Comparison of ENCODE assay signal across 19 cellular contexts in the genomic region with DNA sequence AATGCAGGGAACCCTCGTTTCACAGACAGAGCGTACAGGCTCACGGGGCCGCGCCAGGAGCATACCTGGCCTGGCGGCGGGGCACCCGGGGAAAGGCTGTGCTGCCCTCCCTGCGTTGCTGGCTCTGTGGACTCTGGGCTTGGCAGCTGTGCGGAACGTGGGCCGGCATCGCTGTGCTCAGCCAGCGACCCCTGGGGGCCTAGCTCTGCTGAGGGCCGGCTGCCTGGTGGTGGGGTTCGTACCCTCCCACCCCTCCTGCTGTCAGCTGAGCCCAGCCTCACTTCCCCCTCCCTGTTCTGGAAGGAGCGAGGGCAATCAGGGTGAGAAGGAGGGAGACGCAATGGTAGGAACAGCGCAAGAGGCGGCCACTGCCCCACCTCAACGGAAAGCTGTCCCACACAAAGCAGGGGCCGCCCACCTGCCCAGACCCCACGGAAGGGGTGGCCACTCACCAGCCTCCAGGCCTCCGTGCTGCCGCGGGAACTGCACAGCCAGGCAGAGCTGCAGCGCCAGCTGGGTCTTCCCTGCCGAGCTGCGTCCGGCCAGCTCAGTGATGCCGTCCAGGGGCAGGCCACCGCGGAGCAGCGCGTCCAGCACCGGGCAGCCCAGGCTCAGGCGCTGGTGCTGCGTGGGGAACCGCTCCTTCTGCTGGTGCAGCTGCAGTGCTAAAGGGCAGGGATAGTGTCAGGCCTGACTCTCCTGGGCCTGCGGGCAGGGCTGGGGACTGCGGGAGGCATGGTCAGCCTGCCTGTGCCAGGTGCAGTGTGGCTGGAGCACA. TPM values are rescaled to one million over a fixed set of nuclear protein-coding genes. Genes with fewer than 3 reads are reported as not detected.
DNase-seq lines count a peak whose midpoint lies in the region; ATAC-seq, FAIRE-seq and TF ChIP-seq lines count a peak whose summit lies in the region.
"Had no signal": no experiment of that assay in that cellular context is flagged by ENCODE, and none has a peak within 500 bp of the region (broad histone marks: within the 10 kb centered on the region; RNA-seq: fewer than 3 reads in every experiment).

No MANE protein-coding gene starts in this region.

- no peak overlapping the region for H3K9ac ChIP-seq in HepG2 (ENCODE audit: insufficient read depth, low read depth, low read length)
- H3K9ac ChIP-seq: KMS-11 had no signal

- TF ChIP-seq POLR2A in HepG2 (IDR thresholded peaks at IDR 0.05; ENCODE audit: insufficient read depth in 1 of 2, low read depth in 2 of 2, low read length in 2 of 2) (no peak), right lobe of liver (IDR thresholded peaks at IDR 0.05) (no peak)

- peak overlapping the region; percentile 38 for H3K27ac Mint-ChIP-seq in endothelial cell (ENCODE audit: unreplicated experiment)
- H3K27ac Mint-ChIP-seq in nephron progenitor cell: peak overlapping the region; percentile 61
- no peak overlapping the region for H3K27ac Mint-ChIP-seq in activated CD4-positive, alpha-beta T cell treated with anti-CD3 and anti-CD28 coated beads for 36 hours

- H3K27me3 ChIP-seq in HepG2 (ENCODE audit: control insufficient read depth in 1 of 2, insufficient read depth in 2 of 2, low read length in 2 of 2) (no peaks in the 10 kb centered on the region; a peak in 1 of 5 replicates), right lobe of liver (no peaks in the 10 kb centered on the region), aorta (ENCODE audit: control insufficient read depth in 1 of 2, insufficient read depth in 2 of 2, low read length in 1 of 2) (no peaks in the 10 kb centered on the region), PC-9 (ENCODE audit: insufficient read depth, low read depth) (no peaks in the 10 kb centered on the region)
- H3K27me3 ChIP-seq: SJCRH30 had no signal

- POLR2A ChIA-PET in HepG2 (lab: Yijun Ruan, JAX): no interaction called here
- POLR2A ChIA-PET in activated CD4-positive, alpha-beta T cell treated with anti-CD3 and anti-CD28 coated beads for 36 hours (lab: Charles Lee): interaction anchor here (1.1 kb wide), 1 partner anchor 9 kb away, joined by 3 read pairs; a partner anchor contains a TSS
- POLR2A ChIA-PET in PC-9 (lab: Charles Lee; ENCODE audit: unreplicated experiment): no interaction called here

- in situ Hi-C loops in HepG2 (cut with HindIII; ENCODE audit: extremely low pct_ligation_motif_present, low pct_unique_long_range_greater_than_20kb): no loop called here

- no peak for TF ChIP-seq CTCF in HepG2 (CRISPR knock-in tag; IDR thresholded peaks at IDR 0.05)
- TF ChIP-seq CTCF in right lobe of liver (IDR thresholded peaks at IDR 0.05): no peak
- TF ChIP-seq CTCF in endothelial cell (IDR thresholded peaks at IDR 0.05; ENCODE audit: unreplicated experiment): no peak
- no peak for TF ChIP-seq CTCF in nephron progenitor cell (IDR thresholded peaks at IDR 0.05)
- TF ChIP-seq CTCF in PC-9 (conservative IDR thresholded peaks at IDR 0.05): no peak

- H3K36me3 Mint-ChIP-seq in endothelial cell (ENCODE audit: low read depth, unreplicated experiment) (peaks cover 30% of the 10 kb centered on the region), nephron progenitor cell (ENCODE audit: low read depth) (peaks cover 33% of the 10 kb centered on the region)
- H3K36me3 Mint-ChIP-seq in activated CD4-positive, alpha-beta T cell treated with anti-CD3 and anti-CD28 coated beads for 36 hours (ENCODE audit: low read depth): peaks cover 37% of the 10 kb centered on the region

- H3K4me2 ChIP-seq in HepG2 (ENCODE audit: low read depth, low read length) (no peak overlapping the region), PC-9 (no peak overlapping the region)
- H3K4me2 ChIP-seq: A549, KMS-11 had no signal

- H3K9me3 ChIP-seq in HepG2 (ENCODE audit: low read length): no peaks in the 10 kb centered on the region
- no peaks in the 10 kb centered on the region for H3K9me3 ChIP-seq in right lobe of liver
- no peaks in the 10 kb centered on the region for H3K9me3 ChIP-seq in aorta (ENCODE audit: control insufficient read depth, low read length)
- no peaks in the 10 kb centered on the region for H3K9me3 ChIP-seq in PC-9 (ENCODE audit: insufficient read depth, low read depth)
- H3K9me3 ChIP-seq: A549, SJCRH30 had no signal

- no peak for FAIRE-seq in HepG2 (lab: Jason Lieb, UNC)
- FAIRE-seq: A549 had no signal

- peaks cover 65% of the 10 kb centered on the region for H3F3A ChIP-seq in PC-9 (ENCODE audit: insufficient read depth, low read depth)

- H3K4me1 Mint-ChIP-seq in endothelial cell (ENCODE audit: unreplicated experiment): peaks cover 44% of the 10 kb centered on the region
- H3K4me1 Mint-ChIP-seq in nephron progenitor cell: peaks cover 44% of the 10 kb centered on the region
- H3K4me1 Mint-ChIP-seq in activated CD4-positive, alpha-beta T cell treated with anti-CD3 and anti-CD28 coated beads for 36 hours: peaks cover 2% of the 10 kb centered on the region

- H3K9me3 Mint-ChIP-seq in endothelial cell (ENCODE audit: unreplicated experiment) (no peaks in the 10 kb centered on the region), nephron progenitor cell (no peaks in the 10 kb centered on the region)
- no peaks in the 10 kb centered on the region for H3K9me3 Mint-ChIP-seq in activated CD4-positive, alpha-beta T cell treated with anti-CD3 and anti-CD28 coated beads for 36 hours (ENCODE audit: low read depth)

- 99% methylated on average over 15 of the region's 41 CpGs for WGBS in HepG2 (ENCODE audit: low lambda C conversion rate)
- WGBS in right lobe of liver (ENCODE audit: insufficient coverage, low coverage, low lambda C conversion rate, missing lambda C conversion rate): 87% methylated on average over 3 of the region's 41 CpGs
- 86 to 88% methylated on average over 41 of the region's 41 CpGs for WGBS in aorta, 2 donors

- no peak for TF ChIP-seq RAD21 in HepG2 (CRISPR knock-in tag; IDR thresholded peaks at IDR 0.05)

- H3K36me3 ChIP-seq in HepG2 (replicated peaks in 1 of 2; ENCODE audit: control insufficient read depth in 1 of 2, insufficient read depth in 2 of 2, low read length in 2 of 2) (peaks cover 7 to 42% of the 10 kb centered on the region in 2 experiments; a peak in 3 of 5 replicates), right lobe of liver (peaks cover 0 to 5% (median 0%) of the 10 kb centered on the region in 4 donors), aorta (ENCODE audit: control insufficient read depth in 1 of 2, insufficient read depth in 2 of 2, low read length in 1 of 2) (peaks cover 0 to 3% of the 10 kb centered on the region in 2 donors), PC-9 (ENCODE audit: low read depth) (peaks cover 21% of the 10 kb centered on the region; the same call in 1 of the 2 replicates)

- H3K27me3 Mint-ChIP-seq in endothelial cell (ENCODE audit: unreplicated experiment): peaks cover 44% of the 10 kb centered on the region
- H3K27me3 Mint-ChIP-seq in nephron progenitor cell (ENCODE audit: low read depth, poor library complexity): no peaks in the 10 kb centered on the region
- H3K27me3 Mint-ChIP-seq in activated CD4-positive, alpha-beta T cell treated with anti-CD3 and anti-CD28 coated beads for 36 hours: no peaks in the 10 kb centered on the region

- TF ChIP-seq EP300 in HepG2 (IDR thresholded peaks at IDR 0.05; ENCODE audit: low read depth in 2 of 2, low read length in 2 of 2) (no peak), HepG2 (CRISPR knock-in tag; IDR thresholded peaks at IDR 0.05; ENCODE audit: borderline replicate concordance) (no peak)

- H3K4me3 Mint-ChIP-seq in endothelial cell (ENCODE audit: unreplicated experiment) (no peak overlapping the region), nephron progenitor cell (no peak overlapping the region)
- no peak overlapping the region for H3K4me3 Mint-ChIP-seq in activated CD4-positive, alpha-beta T cell treated with anti-CD3 and anti-CD28 coated beads for 36 hours

- no peaks in the 10 kb centered on the region for H3K79me2 ChIP-seq in HepG2 (ENCODE audit: insufficient read depth, low read length)
- H3K79me2 ChIP-seq in PC-9 (ENCODE audit: low read depth): no peaks in the 10 kb centered on the region

- H3K9me2 ChIP-seq in PC-9 (ENCODE audit: insufficient read depth): no peaks in the 10 kb centered on the region

- CTCF ChIA-PET in HepG2 (lab: Yijun Ruan, JAX; ENCODE audit: low intra/inter-chr PET ratio, low total read pairs): no interaction called here
- CTCF ChIA-PET in activated CD4-positive, alpha-beta T cell treated with anti-CD3 and anti-CD28 coated beads for 36 hours (lab: Charles Lee): interaction anchor here (1.0 kb wide), 1 partner anchor 22 kb away, joined by 3 read pairs; no protein-coding TSS in a partner anchor
- CTCF ChIA-PET in PC-9 (lab: Charles Lee): interaction anchor here (0.6 to 2.0 kb wide), 2 partner anchors 9 to 75 kb away, joined by 4 to 6 read pairs; a partner anchor contains a TSS

- intact Hi-C loops in HepG2 (cut with micrococcal nuclease; ENCODE audit: unreplicated experiment): no loop called here
- intact Hi-C loops in right lobe of liver (cut with DNase I): no loop called here
- intact Hi-C loops in aorta (cut with DNase I): no loop called here
- intact Hi-C loops in activated CD4-positive, alpha-beta T cell treated with anti-CD3 and anti-CD28 coated beads for 36 hours (cut with DNase I, micrococcal nuclease): no loop called here
- intact Hi-C loops in PC-9 (cut with micrococcal nuclease; ENCODE audit: unreplicated experiment): loop anchor here (5.0 kb wide), 1 partner anchor 144 kb away; a partner anchor contains a TSS

- ATAC-seq in HepG2: peak; percentile 5; the same call in 2 of the 3 replicates
- ATAC-seq in right lobe of liver: no peak
- no peak for ATAC-seq in aorta (ENCODE audit: low FRiP score)
- no peak for ATAC-seq in activated CD4-positive, alpha-beta T cell treated with anti-CD3 and anti-CD28 coated beads for 36 hours
- ATAC-seq in HG03159 (IDR thresholded peaks at IDR 0.05; ENCODE audit: unreplicated experiment): no peak
- ATAC-seq: A549 had no signal

- no peak overlapping the region for H2AFZ ChIP-seq in HepG2 (ENCODE audit: low read length)
- no peak overlapping the region for H2AFZ ChIP-seq in PC-9

- H3K4me3 ChIP-seq in HepG2 (replicated peaks in 1 of 3; ENCODE audit: insufficient read depth in 1 of 3, low read depth in 2 of 3, low read length in 3 of 3): no peak overlapping the region
- H3K4me3 ChIP-seq in right lobe of liver: no peak overlapping the region
- H3K4me3 ChIP-seq in aorta (ENCODE audit: low read length in 2 of 2): no peak overlapping the region
- no peak overlapping the region for H3K4me3 ChIP-seq in PC-9
- H3K4me3 ChIP-seq: A549, SJCRH30 had no signal

- H3K27ac ChIP-seq in HepG2 (ENCODE audit: extremely low read length, insufficient read depth, low read length) (no peak overlapping the region), right lobe of liver (no peak overlapping the region), aorta (ENCODE audit: low read depth in 1 of 2, low read length in 2 of 2) (no peak overlapping the region), PC-9 (no peak overlapping the region)
- H3K27ac ChIP-seq: A549, KMS-11, SJCRH30 had no signal

- DNase-seq in HepG2 (ENCODE audit: low spot score) (no peak), right lobe of liver (no peak), endothelial cell (ENCODE audit: low spot score) (no peak), nephron progenitor cell (no peak), aorta (peak; percentile 46 to 71), PC-9 (no peak)
- DNase-seq in activated CD4-positive, alpha-beta T cell treated with anti-CD3 and anti-CD28 coated beads for 36 hours: no peak
- DNase-seq: DMS 273 treated with DMSO at 0.1 percent for 48 hours, HCEC 1CT, NCI-H1436, NCI-H2029, NCI-H2171, NCI-H446, NCI-H69, RPMI8226, SJCRH30 had no signal

- H3K4me1 ChIP-seq in HepG2 (ENCODE audit: insufficient read depth, low read length) (no peaks in the 10 kb centered on the region), right lobe of liver (peaks cover 0 to 5% (median under 1%) of the 10 kb centered on the region in 4 donors), aorta (ENCODE audit: control insufficient read depth in 1 of 2, insufficient read depth in 2 of 2, low read length in 2 of 2) (no peaks in the 10 kb centered on the region), PC-9 (replicated peaks; ENCODE audit: insufficient read depth) (peaks cover 25% of the 10 kb centered on the region)
- H3K4me1 ChIP-seq: SJCRH30 had no signal

- H4K20me1 ChIP-seq in HepG2 (ENCODE audit: insufficient read depth, low read length): no peaks in the 10 kb centered on the region
- H4K20me1 ChIP-seq in PC-9 (ENCODE audit: insufficient read depth): 0 out of 2 replicates have a peak, but pooled peaks cover 5% of the 10 kb centered on the region

- BruUV-seq in HepG2 (replicated peaks; lab: Mats Ljungman, UMichigan) (no TSS peak), PC-9 (replicated peaks; lab: Mats Ljungman, UMichigan) (no TSS peak)

RNA-seq across cellular contexts. Expression of a gene that starts 8.5 kb away (rescaled TPM):
- total RNA-seq in HepG2 (2016; rRNA removed; fragmentation: Illumina TruSeq; extraction: Trizol) (22.7 and 25.8 TPM in 2 replicates), right lobe of liver (1 to 10 TPM in 5 of 6 experiments, under 1 TPM in 1; 0.88 to 6.3 (median 1.8) TPM), endothelial cell (ENCODE audit: unreplicated experiment) (10.2 TPM), aorta (1 to 10 TPM; 5.2 to 5.3 TPM), PC-9 (2021) (64.1 and 65.1 TPM in 2 replicates)
- total RNA-seq in HepG2 (2016; cell fraction: cytosol; rRNA removed; fragmentation: Illumina TruSeq; extraction: Trizol; ENCODE audit: low read depth): 7.5 and 8.6 TPM in 2 replicates
- total RNA-seq in HepG2 (2016; cell fraction: insoluble cytoplasmic fraction; rRNA removed; fragmentation: Illumina TruSeq; extraction: Trizol): 22.7 and 28.8 TPM in 2 replicates
- total RNA-seq in HepG2 (2016; cell fraction: membrane; rRNA removed; fragmentation: Illumina TruSeq; extraction: Trizol): 19.2 and 25.6 TPM in 2 replicates
- 16.7 and 17.3 TPM in 2 replicates for total RNA-seq in HepG2 (2016; cell fraction: nucleus; rRNA removed; fragmentation: Illumina TruSeq; extraction: Trizol)
- polyA plus RNA-seq in HepG2 (2011; rRNA removed) (5.4 and 5.8 TPM in 2 replicates), aorta (1 to 10 TPM; 1.0 to 8.6 TPM)
- polyA plus RNA-seq in HepG2 (2011; cell fraction: cytosol; rRNA removed): 4.3 and 7.4 TPM in 2 replicates
- 12.7 and 15.0 TPM in 2 replicates for polyA plus RNA-seq in HepG2 (2011; cell fraction: nucleus; rRNA removed)
- polyA plus RNA-seq in HepG2 (2012): 6.2 and 8.5 TPM in 2 replicates
- 5.5 and 6.6 TPM in 2 replicates for polyA plus RNA-seq in HepG2 (2016; cell fraction: cytosol; fragmentation: Illumina TruSeq; extraction: Trizol; ENCODE audit: low read depth)
- polyA plus RNA-seq in HepG2 (2016; cell fraction: insoluble cytoplasmic fraction; fragmentation: Illumina TruSeq; extraction: Trizol; ENCODE audit: low read depth): 14.6 and 16.7 TPM in 2 replicates
- 13.9 and 14.8 TPM in 2 replicates for polyA plus RNA-seq in HepG2 (2016; cell fraction: membrane; fragmentation: Illumina TruSeq; extraction: Trizol; ENCODE audit: low read depth)
- 39.8 and 43.1 TPM in 2 replicates for polyA plus RNA-seq in HepG2 (2016; cell fraction: nucleus; fragmentation: Illumina TruSeq; extraction: Trizol; ENCODE audit: insufficient read depth, low read depth)
- polyA minus RNA-seq in HepG2 (2011; rRNA and poly(A)+ RNA removed; ENCODE audit: low replicate concordance): 11.1 and 22.9 TPM in 2 replicates
- polyA minus RNA-seq in HepG2 (2011; cell fraction: cytosol; rRNA and poly(A)+ RNA removed): 4.7 and 5.6 TPM in 2 replicates
- polyA minus RNA-seq in HepG2 (2011; cell fraction: nucleus; rRNA and poly(A)+ RNA removed): 5.5 and 7.3 TPM in 2 replicates
- 10 to 100 TPM; 43.7 to 46.9 TPM for total RNA-seq in activated CD4-positive, alpha-beta T cell treated with anti-CD3 and anti-CD28 coated beads for 36 hours

RNA-seq across cellular contexts. Expression of a gene that starts 8.9 kb away (rescaled TPM):
- total RNA-seq in HepG2 (2016; rRNA removed; fragmentation: Illumina TruSeq; extraction: Trizol) (34.3 and 35.1 TPM in 2 replicates), right lobe of liver (10 to 100 TPM; 20.9 to 35.2 (median 27.6) TPM), endothelial cell (ENCODE audit: unreplicated experiment) (48.1 TPM), aorta (10 to 100 TPM; 69.0 to 74.8 TPM), PC-9 (2021) (93.3 and 118 TPM in 2 replicates)
- 12.0 and 12.6 TPM in 2 replicates for total RNA-seq in HepG2 (2016; cell fraction: cytosol; rRNA removed; fragmentation: Illumina TruSeq; extraction: Trizol; ENCODE audit: low read depth)
- total RNA-seq in HepG2 (2016; cell fraction: insoluble cytoplasmic fraction; rRNA removed; fragmentation: Illumina TruSeq; extraction: Trizol): 36.2 and 37.2 TPM in 2 replicates
- total RNA-seq in HepG2 (2016; cell fraction: membrane; rRNA removed; fragmentation: Illumina TruSeq; extraction: Trizol): 23.9 and 24.1 TPM in 2 replicates
- total RNA-seq in HepG2 (2016; cell fraction: nucleus; rRNA removed; fragmentation: Illumina TruSeq; extraction: Trizol): 25.9 TPM in 2 replicates
- polyA plus RNA-seq in HepG2 (2011; rRNA removed) (34.4 and 36.2 TPM in 2 replicates), aorta (100 to 1,000 TPM; 100 to 110 TPM)
- 33.8 and 35.9 TPM in 2 replicates for polyA plus RNA-seq in HepG2 (2011; cell fraction: cytosol; rRNA removed)
- 57.7 and 67.1 TPM in 2 replicates for polyA plus RNA-seq in HepG2 (2011; cell fraction: nucleus; rRNA removed)
- 18.5 and 20.2 TPM in 2 replicates for polyA plus RNA-seq in HepG2 (2012)
- 9.6 and 11.9 TPM in 2 replicates for polyA plus RNA-seq in HepG2 (2016; cell fraction: cytosol; fragmentation: Illumina TruSeq; extraction: Trizol; ENCODE audit: low read depth)
- polyA plus RNA-seq in HepG2 (2016; cell fraction: insoluble cytoplasmic fraction; fragmentation: Illumina TruSeq; extraction: Trizol; ENCODE audit: low read depth): 38.6 and 42.4 TPM in 2 replicates
- 20.7 and 23.8 TPM in 2 replicates for polyA plus RNA-seq in HepG2 (2016; cell fraction: membrane; fragmentation: Illumina TruSeq; extraction: Trizol; ENCODE audit: low read depth)
- 55.9 and 58.6 TPM in 2 replicates for polyA plus RNA-seq in HepG2 (2016; cell fraction: nucleus; fragmentation: Illumina TruSeq; extraction: Trizol; ENCODE audit: insufficient read depth, low read depth)
- polyA minus RNA-seq in HepG2 (2011; rRNA and poly(A)+ RNA removed; ENCODE audit: low replicate concordance): 32.6 and 37.6 TPM in 2 replicates
- 12.3 and 14.1 TPM in 2 replicates for polyA minus RNA-seq in HepG2 (2011; cell fraction: cytosol; rRNA and poly(A)+ RNA removed)
- polyA minus RNA-seq in HepG2 (2011; cell fraction: nucleus; rRNA and poly(A)+ RNA removed): 23.7 and 24.3 TPM in 2 replicates
- 10 to 100 TPM; 10.1 to 12.7 TPM for total RNA-seq in activated CD4-positive, alpha-beta T cell treated with anti-CD3 and anti-CD28 coated beads for 36 hours

Comparison
In these comparisons a context has a peak if more than half of its experiments do, and no peak if none do; other contexts are left out.
1. DNase-seq: peak in aorta (2 of 2); none in HepG2 (single experiment), right lobe of liver (0 of 3), endothelial cell (single experiment), nephron progenitor cell (single experiment), activated CD4-positive, alpha-beta T cell treated with anti-CD3 and anti-CD28 coated beads for 36 hours (single experiment) and PC-9 (0 of 2).